In genomic region chr13:33256148-33256547, GRCh38 we compare ENCODE assay signal across 20 cellular contexts. TPM values are rescaled to one million over a fixed set of nuclear protein-coding genes. Genes with fewer than 3 reads are reported as not detected.
"Had no signal": no experiment of that assay in that cellular context is flagged by ENCODE, and none has a peak within 500 bp of the region (broad histone marks: within the 10 kb centered on the region; RNA-seq: fewer than 3 reads in every experiment).

No MANE protein-coding gene starts in this region.

- DNase-seq: activated CD4-positive, alpha-beta T cell treated with anti-CD3 and anti-CD28 coated beads, Interleukin-2, amount 10 ng/mL, durations not matched to agents 7 days and 5 days; activated CD8-positive, alpha-beta memory T cell treated with anti-CD3 and anti-CD28 coated beads, Interleukin-2, amount 10 ng/mL, durations not matched to agents 7 days and 5 days; activated CD8-positive, alpha-beta T cell treated with anti-CD3 and anti-CD28 coated beads for 36 hours; activated gamma-delta T cell; activated naive CD4-positive, alpha-beta T cell treated with anti-CD3 and anti-CD28 coated beads, Interleukin-2, amount 50 U/mL, for 16 hours; activated naive CD8-positive, alpha-beta T cell treated with anti-CD3 and anti-CD28 coated beads, Interleukin-2, amount 50 U/mL, for 24 hours; anterior cingulate cortex; central memory CD4-positive, alpha-beta T cell; effector memory CD8-positive, alpha-beta T cell; gastrocnemius medialis; hypothalamus; lower lobe of right lung; naive thymus-derived CD4-positive, alpha-beta T cell; retina; sigmoid colon; stimulated activated CD4-positive, alpha-beta T cell treated with anti-CD3 and anti-CD28 coated beads, Interleukin-2, amount 100 ng/mL, for 48 hours; stimulated activated naive CD4-positive, alpha-beta T cell treated with Interleukin-2 at 50 U/mL for 16 hours; thyroid gland had no signal

- H3K9me3 ChIP-seq: esophagus muscularis mucosa, gastrocnemius medialis, lower lobe of right lung, sigmoid colon, thyroid gland had no signal

- H3K4me3 ChIP-seq: esophagus muscularis mucosa, gastrocnemius medialis, lower lobe of right lung, sigmoid colon, thyroid gland had no signal

- H3K27ac ChIP-seq: gastrocnemius medialis, lower lobe of right lung had no signal

- FAIRE-seq: keratinocyte had no signal

- H3K27me3 ChIP-seq: esophagus muscularis mucosa, gastrocnemius medialis, sigmoid colon, thyroid gland had no signal

- H3K36me3 ChIP-seq: esophagus muscularis mucosa, gastrocnemius medialis, lower lobe of right lung, sigmoid colon, thyroid gland had no signal

RNA-seq across cellular contexts. Expression of gene STARD13, which starts 29.4 kb away (rescaled TPM):
- total RNA-seq: activated CD8-positive, alpha-beta T cell treated with anti-CD3 and anti-CD28 coated beads for 36 hours had no signal
- polyA plus RNA-seq: naive thymus-derived CD4-positive, alpha-beta T cell had no signal
